ENCODE assay signal across 10 cellular contexts in genomic region chr3:119258915-119259314, GRCh38. TPM values are rescaled to one million over a fixed set of nuclear protein-coding genes. Genes with fewer than 3 reads are reported as not detected.
DNase-seq lines count a peak whose midpoint lies in the region; ATAC-seq and TF ChIP-seq lines count a peak whose summit lies in the region.
"Had no signal": no experiment of that assay in that cellular context is flagged by ENCODE, and none has a peak within 500 bp of the region (broad histone marks: within the 10 kb centered on the region; RNA-seq: fewer than 3 reads in every experiment).

No MANE protein-coding gene starts in this region.

- CTCF ChIA-PET in activated CD8-positive, alpha-beta T cell treated with anti-CD3 and anti-CD28 coated beads for 36 hours (lab: Charles Lee), result interaction anchor here (1.2 to 1.9 kb wide), 3 partner anchors 17 to 159 kb away, joined by 3 to 9 read pairs (median 5); partner anchors contain the start of gene B4GALT4
- CTCF ChIA-PET in PC-9 (lab: Charles Lee), result interaction anchor here (1.5 kb wide), 1 partner anchor 18 kb away, joined by 9 read pairs; the partner anchor contains the start of gene B4GALT4

- H3K4me1 Mint-ChIP-seq in type B pancreatic cell (ENCODE audit: unreplicated experiment), result peaks cover 11% of the 10 kb centered on the region
- no peaks in the 10 kb centered on the region for H3K4me1 Mint-ChIP-seq in activated CD8-positive, alpha-beta T cell treated with anti-CD3 and anti-CD28 coated beads for 36 hours (ENCODE audit: low read depth)

- no peaks in the 10 kb centered on the region for H3F3A ChIP-seq in PC-9 (ENCODE audit: insufficient read depth, low read depth)

- H2AFZ ChIP-seq in PC-9, result no peak overlapping the region

- intact Hi-C loops in Right ventricle myocardium inferior (cut with DNase I) (no loop called here), PC-9 (cut with micrococcal nuclease; ENCODE audit: unreplicated experiment) (no loop called here)
- intact Hi-C loops in activated CD8-positive, alpha-beta T cell treated with anti-CD3 and anti-CD28 coated beads for 36 hours (cut with micrococcal nuclease), result no loop called here

- no peaks in the 10 kb centered on the region for H3K36me3 Mint-ChIP-seq in type B pancreatic cell
- H3K36me3 Mint-ChIP-seq in activated CD8-positive, alpha-beta T cell treated with anti-CD3 and anti-CD28 coated beads for 36 hours (ENCODE audit: low read depth), result no peaks in the 10 kb centered on the region
- H3K36me3 Mint-ChIP-seq: activated naive CD4-positive, alpha-beta T cell treated with anti-CD3 and anti-CD28 coated beads, Interleukin-2, amount 50 U/mL, for 24 hours had no signal

- no peak for TF ChIP-seq CTCF in right atrium auricular region (IDR thresholded peaks at IDR 0.05)
- no peak for TF ChIP-seq CTCF in type B pancreatic cell (conservative IDR thresholded peaks at IDR 0.05)
- TF ChIP-seq CTCF in activated CD8-positive, alpha-beta T cell treated with anti-CD3 and anti-CD28 coated beads for 36 hours (IDR thresholded peaks at IDR 0.05), result no peak
- TF ChIP-seq CTCF in PC-9 (conservative IDR thresholded peaks at IDR 0.05), result no peak

- H3K79me2 ChIP-seq in PC-9 (ENCODE audit: low read depth), result no peaks in the 10 kb centered on the region

- no peaks in the 10 kb centered on the region for H3K27me3 Mint-ChIP-seq in type B pancreatic cell
- peaks cover 1% of the 10 kb centered on the region for H3K27me3 Mint-ChIP-seq in activated CD8-positive, alpha-beta T cell treated with anti-CD3 and anti-CD28 coated beads for 36 hours
- H3K27me3 Mint-ChIP-seq: activated naive CD4-positive, alpha-beta T cell treated with anti-CD3 and anti-CD28 coated beads, Interleukin-2, amount 50 U/mL, for 24 hours; progenitor cell of endocrine pancreas had no signal

- H3K4me1 ChIP-seq in right atrium auricular region, result peaks cover 0 to 10% of the 10 kb centered on the region in 2 donors
- H3K4me1 ChIP-seq in PC-9 (replicated peaks; ENCODE audit: insufficient read depth), result peaks cover 19% of the 10 kb centered on the region

- no peaks in the 10 kb centered on the region for H3K27me3 ChIP-seq in right atrium auricular region
- no peaks in the 10 kb centered on the region for H3K27me3 ChIP-seq in PC-9 (ENCODE audit: insufficient read depth, low read depth)

- peak overlapping the region; percentile 98 for H3K27ac Mint-ChIP-seq in type B pancreatic cell
- H3K27ac Mint-ChIP-seq in activated CD8-positive, alpha-beta T cell treated with anti-CD3 and anti-CD28 coated beads for 36 hours, result no peak overlapping the region
- H3K27ac Mint-ChIP-seq: activated naive CD4-positive, alpha-beta T cell treated with anti-CD3 and anti-CD28 coated beads, Interleukin-2, amount 50 U/mL, for 24 hours; progenitor cell of endocrine pancreas had no signal

- H3K4me3 ChIP-seq in right atrium auricular region (no peak overlapping the region), PC-9 (no peak overlapping the region)

- no peak overlapping the region for H3K4me2 ChIP-seq in PC-9

- H3K9me3 Mint-ChIP-seq in type B pancreatic cell, result no peaks in the 10 kb centered on the region
- H3K9me3 Mint-ChIP-seq in activated CD8-positive, alpha-beta T cell treated with anti-CD3 and anti-CD28 coated beads for 36 hours, result no peaks in the 10 kb centered on the region
- H3K9me3 Mint-ChIP-seq: activated naive CD4-positive, alpha-beta T cell treated with anti-CD3 and anti-CD28 coated beads, Interleukin-2, amount 50 U/mL, for 24 hours had no signal

- H3K9me3 ChIP-seq in right atrium auricular region (no peaks in the 10 kb centered on the region), PC-9 (ENCODE audit: insufficient read depth, low read depth) (no peaks in the 10 kb centered on the region; the same call in 1 of the 2 replicates)

- DNase-seq in Right ventricle myocardium inferior (ENCODE audit: missing footprints) (no peak), right atrium auricular region (ENCODE audit: low spot score) (no peak), SKM-1 treated with dmso at 0.1 percent for 144 hours (lab: John Stamatoyannopoulos, UW; ENCODE audit: unreplicated experiment) (peak; percentile 60), type B pancreatic cell (ENCODE audit: extremely low spot score, unreplicated experiment) (no peak), HCEC 1CT (no peak), PC-9 (no peak)
- no peak for DNase-seq in activated CD8-positive, alpha-beta T cell treated with anti-CD3 and anti-CD28 coated beads for 36 hours

- no peaks in the 10 kb centered on the region; the same call in 1 of the 2 replicates for H3K9me2 ChIP-seq in PC-9 (ENCODE audit: insufficient read depth)

- peak; percentile 49 for ATAC-seq in Right ventricle myocardium inferior
- ATAC-seq in HG03097 (IDR thresholded peaks at IDR 0.05; ENCODE audit: low FRiP score, unreplicated experiment), result peak; percentile 86
- no peak for ATAC-seq in activated CD8-positive, alpha-beta T cell treated with anti-CD3 and anti-CD28 coated beads for 36 hours

- H3K36me3 ChIP-seq in right atrium auricular region, result no peaks in the 10 kb centered on the region
- no peaks in the 10 kb centered on the region for H3K36me3 ChIP-seq in PC-9 (ENCODE audit: low read depth)

- no peak overlapping the region for H3K27ac ChIP-seq in right atrium auricular region
- no peak overlapping the region for H3K27ac ChIP-seq in PC-9

- POLR2A ChIA-PET in activated CD8-positive, alpha-beta T cell treated with anti-CD3 and anti-CD28 coated beads for 36 hours (lab: Charles Lee), result no interaction called here
- POLR2A ChIA-PET in PC-9 (lab: Charles Lee; ENCODE audit: unreplicated experiment), result interaction anchor here (0.7 kb wide), 1 partner anchor 74 kb away, joined by 3 read pairs; no protein-coding TSS in a partner anchor

- H3K4me3 Mint-ChIP-seq in type B pancreatic cell, result no peak overlapping the region
- no peak overlapping the region for H3K4me3 Mint-ChIP-seq in activated CD8-positive, alpha-beta T cell treated with anti-CD3 and anti-CD28 coated beads for 36 hours
- H3K4me3 Mint-ChIP-seq: activated naive CD4-positive, alpha-beta T cell treated with anti-CD3 and anti-CD28 coated beads, Interleukin-2, amount 50 U/mL, for 24 hours had no signal

- no TSS peak for BruUV-seq in PC-9 (replicated peaks; lab: Mats Ljungman, UMichigan)

- no peaks in the 10 kb centered on the region for H4K20me1 ChIP-seq in PC-9 (ENCODE audit: insufficient read depth)

RNA-seq across cellular contexts. Expression of gene B4GALT4, which starts 18.2 kb away (rescaled TPM):
- total RNA-seq in Right ventricle myocardium inferior, result 12.0 TPM
- 10 to 100 TPM; 15.6 to 16.4 TPM for total RNA-seq in right atrium auricular region
- total RNA-seq in type B pancreatic cell (ENCODE audit: low replicate concordance), result 23.9 and 37.2 TPM in 2 replicates
- total RNA-seq in activated CD8-positive, alpha-beta T cell treated with anti-CD3 and anti-CD28 coated beads for 36 hours, result 10 to 100 TPM; 13.3 to 15.2 TPM
- total RNA-seq in PC-9 (2021), result 21.8 and 32.9 TPM in 2 replicates

RNA-seq across cellular contexts. Expression of gene ARHGAP31, which starts 35.3 kb away (rescaled TPM):
- total RNA-seq in Right ventricle myocardium inferior (42.8 TPM), right atrium auricular region (10 to 100 TPM; 29.9 to 33.1 TPM), type B pancreatic cell (ENCODE audit: low replicate concordance) (4.1 and 17.3 TPM in 2 replicates), PC-9 (2021) (0.48 and 0.58 TPM in 2 replicates)
- 1 to 10 TPM; 6.6 to 8.0 TPM for total RNA-seq in activated CD8-positive, alpha-beta T cell treated with anti-CD3 and anti-CD28 coated beads for 36 hours
